8 cellular contexts compared by ENCODE assay signal in the genomic region with DNA sequence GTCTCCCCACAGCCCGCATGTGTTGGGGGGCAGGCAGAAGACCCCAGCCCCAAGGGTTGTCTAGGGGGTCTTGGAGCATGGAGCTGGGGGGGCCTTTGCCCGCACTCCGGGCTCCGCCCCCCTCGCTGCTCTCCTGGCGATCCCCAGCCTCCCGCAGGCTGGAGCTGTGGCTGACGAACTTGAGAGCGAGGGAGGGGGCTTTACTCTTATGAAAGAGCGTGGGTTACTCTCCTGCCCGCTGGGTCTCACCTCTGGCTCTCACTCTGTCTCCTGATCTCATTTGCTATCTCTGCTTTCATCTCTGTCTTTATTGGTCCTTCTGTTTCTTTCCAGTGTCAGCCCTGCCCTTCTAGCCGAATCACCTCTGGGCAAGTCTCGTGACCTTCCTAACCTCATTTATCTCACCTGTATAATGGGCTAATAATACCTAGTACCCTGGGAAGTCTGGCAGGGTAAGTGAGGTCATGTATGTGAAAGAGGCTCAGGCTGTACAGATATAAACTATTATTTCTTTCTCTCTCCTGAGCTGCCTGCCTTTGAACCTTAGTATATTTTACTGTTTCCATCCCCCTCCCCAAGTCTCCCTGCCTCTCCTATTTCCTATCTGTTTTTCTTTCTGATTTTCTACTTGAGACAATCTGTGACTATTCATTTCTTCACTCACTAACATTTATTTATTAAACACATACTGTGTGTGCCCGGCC. TPM values are rescaled to one million over a fixed set of nuclear protein-coding genes. Genes with fewer than 3 reads are reported as not detected.
DNase-seq lines count a peak whose midpoint lies in the region; ATAC-seq, FAIRE-seq and TF ChIP-seq lines count a peak whose summit lies in the region.

No MANE protein-coding gene starts in this region.

- no peak for TF ChIP-seq CTCF in cardiac fibroblast (IDR thresholded peaks at IDR 0.05; ENCODE audit: low read depth, low read length)

- DNase-seq in AG08396 (ENCODE audit: low spot score) (peak; percentile 62), NCI-H526 (lab: John Stamatoyannopoulos, UW) (peak; percentile 77 to 96), cardiac fibroblast (ENCODE audit: low read depth in 2 of 2) (peak in 1 of 2 donors; percentile 25), lung microvascular endothelial cell (ENCODE audit: low read depth in 2 of 2) (peak; percentile 43 to 58), urothelium cell line (ENCODE audit: low spot score) (peak; percentile 79), NCI-H2029 (lab: John Stamatoyannopoulos, UW) (no peak), posterior cingulate gyrus (no peak)

- H3K4me3 ChIP-seq in cardiac fibroblast (replicated peaks in 1 of 2; ENCODE audit: low read depth in 2 of 2, low read length in 2 of 2), result peak overlapping the region; percentile 89 to 96

- no peak for FAIRE-seq in urothelium cell line (lab: Jason Lieb, UNC)

- intact Hi-C loops in posterior cingulate gyrus (cut with DNase I), result loop anchor here (5.0 to 10.0 kb wide), 3 partner anchors 397 to 509 kb away; a partner anchor contains a TSS

- peak; percentile 1 for ATAC-seq in GM18909 (IDR thresholded peaks at IDR 0.05; ENCODE audit: poor library complexity, unreplicated experiment)

RNA-seq across cellular contexts. Expression of a gene that starts 0.7 kb away (rescaled TPM):
- 13.5 and 15.1 TPM in 2 replicates for total RNA-seq in lung microvascular endothelial cell

RNA-seq across cellular contexts. Expression of a gene that starts 13.1 kb away (rescaled TPM):
- total RNA-seq in lung microvascular endothelial cell, result 82.5 and 197 TPM in 2 replicates

RNA-seq across cellular contexts. Expression of a gene that starts 14.4 kb away (rescaled TPM):
- total RNA-seq in lung microvascular endothelial cell, result 0.79 and 1.3 TPM in 2 replicates

RNA-seq across cellular contexts. Expression of a gene that starts 30.6 kb away (rescaled TPM):
- not detected in 2 replicates for total RNA-seq in lung microvascular endothelial cell

RNA-seq across cellular contexts. Expression of a gene that starts 30.7 kb away (rescaled TPM):
- 0.20 TPM in 1 of 2 replicates, not detected in the other for total RNA-seq in lung microvascular endothelial cell

Comparison
In these comparisons a context has a peak if more than half of its experiments do, and no peak if none do; other contexts are left out.
1. DNase-seq: peak in AG08396 (single experiment), NCI-H526 (2 of 2), lung microvascular endothelial cell (2 of 2) and urothelium cell line (single experiment); none in NCI-H2029 (single experiment) and posterior cingulate gyrus (0 of 10).